Comparison of ENCODE assay signal across 8 cellular contexts in the genomic region with DNA sequence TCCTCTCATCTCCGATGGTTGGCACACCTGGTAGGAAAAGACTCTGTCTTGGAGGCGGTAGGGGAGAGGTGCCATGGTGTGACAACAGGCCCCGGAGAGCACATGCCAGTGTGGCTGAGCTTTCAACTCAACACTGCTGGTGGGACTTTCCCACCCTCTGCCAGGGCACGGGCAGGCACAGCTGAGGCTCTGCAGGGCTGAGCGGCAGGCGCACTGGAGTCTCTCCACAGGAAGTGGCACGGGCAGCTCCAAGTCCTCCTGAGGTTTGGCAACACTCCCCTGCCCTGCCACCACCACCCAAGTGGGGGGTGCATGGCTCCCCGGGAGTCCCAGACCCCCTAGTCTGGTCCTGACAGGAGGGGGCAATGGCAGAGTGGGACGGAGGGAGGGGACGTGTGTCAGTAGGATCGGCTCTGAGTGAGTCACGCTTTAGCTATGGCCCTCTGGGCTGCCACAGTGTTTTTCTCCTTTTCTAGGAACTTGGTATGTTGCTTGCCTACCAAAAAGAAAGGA. TPM values are rescaled to one million over a fixed set of nuclear protein-coding genes. Genes with fewer than 3 reads are reported as not detected.
DNase-seq lines count a peak whose midpoint lies in the region; ATAC-seq and TF ChIP-seq lines count a peak whose summit lies in the region.

No MANE protein-coding gene starts in this region.

- DNase-seq in activated CD4-positive, alpha-beta T cell treated with anti-CD3 and anti-CD28 coated beads, Interleukin-2, amount 50 U/mL, for 48 hours, result peak; percentile 45 to 54
- DNase-seq in epithelial cell of esophagus (ENCODE audit: low read depth) (peak; percentile 80), osteoblast (ENCODE audit: insufficient read length, low spot score, missing footprints) (peak; percentile 97)

- peaks cover 0 to 93% of the 10 kb centered on the region in 2 experiments; a peak in 2 of 3 replicates for H3K36me3 ChIP-seq in HEK293 (ENCODE audit: control insufficient read depth in 2 of 2, insufficient read depth in 1 of 2, low read length in 2 of 2)
- H3K36me3 ChIP-seq in osteoblast (ENCODE audit: insufficient read depth, low read length), result peaks cover 37% of the 10 kb centered on the region

- H3K4me1 ChIP-seq in HEK293 (ENCODE audit: control insufficient read depth, insufficient read depth, low read length) (no peaks in the 10 kb centered on the region), osteoblast (ENCODE audit: insufficient read depth, low read length) (peaks cover 47% of the 10 kb centered on the region)

- CTCF ChIA-PET in HEK293 (lab: Yijun Ruan, JAX), result interaction anchor here (0.6 to 1.0 kb wide), 4 partner anchors 14 to 238 kb away, joined by 3 to 4 read pairs (median 4); no protein-coding TSS in a partner anchor

- no peak overlapping the region for H2AFZ ChIP-seq in osteoblast (ENCODE audit: low read length)

- peaks cover 2% of the 10 kb centered on the region for H3K79me2 ChIP-seq in osteoblast (ENCODE audit: insufficient read depth, low read length)

- H3K27ac ChIP-seq in HEK293 (ENCODE audit: extremely low read depth, low read depth, low read length), result no peak overlapping the region
- peak overlapping the region; percentile 98 for H3K27ac ChIP-seq in osteoblast (ENCODE audit: low read depth, low read length)

- H3K27me3 ChIP-seq in osteoblast (ENCODE audit: insufficient read depth, low read length), result no peaks in the 10 kb centered on the region

- POLR2A ChIA-PET in HEK293 (lab: Yijun Ruan, JAX), result no interaction called here

- no peak for ATAC-seq in HG03108 (IDR thresholded peaks at IDR 0.05; ENCODE audit: unreplicated experiment)
- no peak for ATAC-seq in HG03520 (IDR thresholded peaks at IDR 0.05; ENCODE audit: unreplicated experiment)
- ATAC-seq in GM18907 (IDR thresholded peaks at IDR 0.05; ENCODE audit: unreplicated experiment), result no peak
- ATAC-seq in GM18520 (IDR thresholded peaks at IDR 0.05; ENCODE audit: unreplicated experiment), result no peak

- peak overlapping the region; percentile 80 for H3K4me2 ChIP-seq in osteoblast (ENCODE audit: insufficient read depth, low read length)

- no peak for TF ChIP-seq CTCF in HEK293 (tag by site-specific recombination; IDR thresholded peaks at IDR 0.05)
- no peak for TF ChIP-seq CTCF in epithelial cell of esophagus (IDR thresholded peaks at IDR 0.05; ENCODE audit: insufficient read depth, low read depth, low read length, missing control alignments)
- no peak for TF ChIP-seq CTCF in osteoblast (IDR thresholded peaks at IDR 0.05; ENCODE audit: extremely low read depth, low read depth, low read length)

- no peak overlapping the region for H3K4me3 ChIP-seq in HEK293 (ENCODE audit: low read depth, low read length)
- no peak overlapping the region for H3K4me3 ChIP-seq in epithelial cell of esophagus (ENCODE audit: low read length)
- H3K4me3 ChIP-seq in osteoblast (ENCODE audit: insufficient read depth, low read length), result peak overlapping the region; percentile 52

- no peaks in the 10 kb centered on the region for H3K9me3 ChIP-seq in HEK293 (ENCODE audit: control insufficient read depth, insufficient read depth, low read depth, low read length)
- H3K9me3 ChIP-seq in osteoblast (ENCODE audit: low read depth, low read length), result no peaks in the 10 kb centered on the region

- H4K20me1 ChIP-seq in osteoblast (ENCODE audit: insufficient read depth, low read length), result no peaks in the 10 kb centered on the region

TF ChIP-seq in HEK293, 187 proteins besides CTCF, POLR2A, EP300 and RAD21:
- TF ChIP-seq GLI4 (tag by site-specific recombination; IDR thresholded peaks at IDR 0.05) (no peak), ZNF664 (tag by site-specific recombination; IDR thresholded peaks at IDR 0.05) (no peak), GLIS1 (tag by site-specific recombination; IDR thresholded peaks at IDR 0.05) (peak; percentile 96), GLIS2 (tag by site-specific recombination; IDR thresholded peaks at IDR 0.05) (peak; percentile 56), ZIC2 (tag by site-specific recombination; IDR thresholded peaks at IDR 0.05) (peak; percentile 92)

RNA-seq across cellular contexts. Expression of gene EVA1B, which starts 27.3 kb away (rescaled TPM):
- total RNA-seq in osteoblast, result 119 and 135 TPM in 2 replicates

RNA-seq across cellular contexts. Expression of gene STK40, which starts 35.0 kb away (rescaled TPM):
- 11.9 and 12.4 TPM in 2 replicates for total RNA-seq in osteoblast

RNA-seq across cellular contexts. Expression of gene SH3D21, which starts 44.5 kb away (rescaled TPM):
- total RNA-seq in osteoblast, result 1.8 and 2.2 TPM in 2 replicates

RNA-seq across cellular contexts. Expression of gene LSM10, which starts 47.0 kb away (rescaled TPM):
- 4.4 and 6.2 TPM in 2 replicates for total RNA-seq in osteoblast
